In genomic region chr11:64104632-64105031, GRCh38 we compare ENCODE assay signal across 2 cellular contexts.
TF ChIP-seq lines count a peak whose summit lies in the region.

No MANE protein-coding gene starts in this region.

TF ChIP-seq in HepG2, 621 proteins besides CTCF, POLR2A, EP300 and RAD21:
- TF ChIP-seq ZHX2 (IDR thresholded peaks at IDR 0.05; ENCODE audit: low read depth) (no peak), ZHX2 (CRISPR knock-in tag; IDR thresholded peaks at IDR 0.05; ENCODE audit: borderline replicate concordance) (no peak), ZNF768 (CRISPR knock-in tag; IDR thresholded peaks at IDR 0.05) (peak; percentile 87), PAWR (CRISPR knock-in tag; IDR thresholded peaks at IDR 0.05; ENCODE audit: borderline replicate concordance) (no peak), ZNF263 (CRISPR knock-in tag; IDR thresholded peaks at IDR 0.05) (peak; percentile 63)
TF ChIP-seq in HepG2: peak in this region for 2.

TF ChIP-seq in K562, 482 proteins besides CTCF, POLR2A, EP300 and RAD21:
- TF ChIP-seq SP1 (CRISPR knock-in tag; IDR thresholded peaks at IDR 0.05) = no peak
- no peak for TF ChIP-seq HMG20B (CRISPR knock-in tag; IDR thresholded peaks at IDR 0.05)
- peak; percentile 33; the same call in 1 of the 2 replicates for TF ChIP-seq ZNF263 (CRISPR knock-in tag; IDR thresholded peaks at IDR 0.05; ENCODE audit: borderline replicate concordance)
